Comparison of ENCODE assay signal across 8 cellular contexts in the genomic region with DNA sequence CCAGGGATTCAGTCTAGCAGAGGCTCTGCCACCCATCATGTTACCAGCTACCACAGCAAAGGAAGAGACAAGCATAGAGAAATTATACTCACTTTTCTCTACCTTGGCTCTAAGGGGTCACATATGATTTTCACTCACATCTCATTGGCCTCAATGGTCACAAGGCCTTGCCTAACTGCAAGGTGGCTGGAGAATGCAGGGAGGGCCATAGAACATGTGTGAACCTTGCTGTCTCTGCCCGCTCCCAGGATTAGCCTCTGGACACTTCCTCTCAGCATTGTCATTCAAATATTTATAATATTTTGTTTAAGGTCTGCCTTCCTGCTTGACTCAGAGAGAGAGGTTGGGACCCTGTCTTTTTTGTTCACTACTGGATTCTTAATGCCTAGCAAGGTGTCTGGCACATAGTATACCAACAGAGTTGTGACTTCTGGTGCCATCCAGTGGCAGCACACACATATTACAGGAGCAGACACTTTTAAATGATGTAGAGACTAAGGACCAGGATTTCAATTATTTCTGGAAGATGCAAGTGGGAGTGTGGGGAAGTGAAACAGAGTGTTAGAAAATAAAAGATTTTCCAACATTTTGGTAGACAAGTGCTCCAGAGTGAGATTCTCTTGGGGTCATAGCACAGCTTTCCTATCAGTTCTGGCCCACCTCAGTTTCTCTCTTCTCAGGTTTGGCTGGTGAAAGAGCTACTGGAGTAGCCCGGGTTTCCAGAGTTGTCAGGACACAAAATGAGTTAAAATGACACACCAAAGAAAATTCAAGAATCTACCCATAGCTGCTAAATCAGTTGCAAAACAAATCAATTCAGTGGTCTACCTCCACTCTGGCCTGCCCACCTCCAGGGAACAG.
DNase-seq lines count a peak whose midpoint lies in the region; TF ChIP-seq lines count a peak whose summit lies in the region.

No MANE protein-coding gene starts in this region.

- TF ChIP-seq CTCF in NB4 (IDR thresholded peaks at IDR 0.05; ENCODE audit: low read depth, low read length) (peak; percentile 66), WI38 (IDR thresholded peaks at IDR 0.05; ENCODE audit: low read depth, low read length) (peak; percentile 70), liver (IDR thresholded peaks at IDR 0.05; ENCODE audit: low read depth, low read length, missing input control) (peak; percentile 85)

- H3K36me3 ChIP-seq in liver (ENCODE audit: control insufficient read depth in 4 of 4, insufficient read depth in 3 of 4, low read depth in 1 of 4, low read length in 3 of 4): no peaks in the 10 kb centered on the region

- no peaks in the 10 kb centered on the region for H3K9me3 ChIP-seq in liver (ENCODE audit: control insufficient read depth in 4 of 4, low read length in 3 of 4)

- no peak overlapping the region for H3K9ac ChIP-seq in liver (ENCODE audit: low read depth in 1 of 2, low read length in 2 of 2)

- H3K27ac ChIP-seq in caudate nucleus (ENCODE audit: low read depth, low read length) (no peak overlapping the region), liver (ENCODE audit: low read depth in 1 of 2, low read length in 2 of 2) (no peak overlapping the region)

- DNase-seq in NCI-H2029 (lab: John Stamatoyannopoulos, UW): peak; percentile 6
- DNase-seq in NCI-H2029 treated with DMSO at 0.1 percent for 48 hours (lab: John Stamatoyannopoulos, UW): no peak
- peak; percentile 34 for DNase-seq in HCEC 1CT
- peak; percentile 54 for DNase-seq in NB4 (ENCODE audit: low read depth)
- peak in 44 of 61 donors; percentile 1 to 79 (median 24) for DNase-seq in caudate nucleus (lab: John Stamatoyannopoulos, UW)
- DNase-seq in stimulated activated CD8-positive, alpha-beta memory T cell treated with anti-CD3 and anti-CD28 coated beads, Interleukin-15, amount 100 ng/mL, for 48 hours (ENCODE audit: low read depth in 2 of 2): peak; percentile 48 to 54

- H3K4me3 ChIP-seq in NB4 (ENCODE audit: low read depth, low read length) (no peak overlapping the region), WI38 (ENCODE audit: low read depth, low read length) (no peak overlapping the region), liver (ENCODE audit: low read depth in 1 of 3, low read length in 3 of 3) (no peak overlapping the region)

- 82% methylated on average over 2 of the region's 2 CpGs for WGBS in liver

- no peaks in the 10 kb centered on the region for H3K4me1 ChIP-seq in liver (ENCODE audit: control insufficient read depth in 4 of 4, insufficient read depth in 4 of 4, low read length in 3 of 4)

- TF ChIP-seq POLR2A in NB4 (IDR thresholded peaks at IDR 0.05; ENCODE audit: extremely low read depth, insufficient read length): no peak

- peak; percentile 87 to 91 for TF ChIP-seq RAD21 in liver (IDR thresholded peaks at IDR 0.05)

- H3K27me3 ChIP-seq in liver (ENCODE audit: control insufficient read depth in 4 of 4, insufficient read depth in 4 of 4, low read length in 3 of 4): no peaks in the 10 kb centered on the region

TF ChIP-seq in liver, 16 proteins besides CTCF, POLR2A, EP300 and RAD21:
- no peak for TF ChIP-seq RXRA (IDR thresholded peaks at IDR 0.05)
- TF ChIP-seq SP1 (IDR thresholded peaks at IDR 0.05): no peak
- TF ChIP-seq, protein P1, sequence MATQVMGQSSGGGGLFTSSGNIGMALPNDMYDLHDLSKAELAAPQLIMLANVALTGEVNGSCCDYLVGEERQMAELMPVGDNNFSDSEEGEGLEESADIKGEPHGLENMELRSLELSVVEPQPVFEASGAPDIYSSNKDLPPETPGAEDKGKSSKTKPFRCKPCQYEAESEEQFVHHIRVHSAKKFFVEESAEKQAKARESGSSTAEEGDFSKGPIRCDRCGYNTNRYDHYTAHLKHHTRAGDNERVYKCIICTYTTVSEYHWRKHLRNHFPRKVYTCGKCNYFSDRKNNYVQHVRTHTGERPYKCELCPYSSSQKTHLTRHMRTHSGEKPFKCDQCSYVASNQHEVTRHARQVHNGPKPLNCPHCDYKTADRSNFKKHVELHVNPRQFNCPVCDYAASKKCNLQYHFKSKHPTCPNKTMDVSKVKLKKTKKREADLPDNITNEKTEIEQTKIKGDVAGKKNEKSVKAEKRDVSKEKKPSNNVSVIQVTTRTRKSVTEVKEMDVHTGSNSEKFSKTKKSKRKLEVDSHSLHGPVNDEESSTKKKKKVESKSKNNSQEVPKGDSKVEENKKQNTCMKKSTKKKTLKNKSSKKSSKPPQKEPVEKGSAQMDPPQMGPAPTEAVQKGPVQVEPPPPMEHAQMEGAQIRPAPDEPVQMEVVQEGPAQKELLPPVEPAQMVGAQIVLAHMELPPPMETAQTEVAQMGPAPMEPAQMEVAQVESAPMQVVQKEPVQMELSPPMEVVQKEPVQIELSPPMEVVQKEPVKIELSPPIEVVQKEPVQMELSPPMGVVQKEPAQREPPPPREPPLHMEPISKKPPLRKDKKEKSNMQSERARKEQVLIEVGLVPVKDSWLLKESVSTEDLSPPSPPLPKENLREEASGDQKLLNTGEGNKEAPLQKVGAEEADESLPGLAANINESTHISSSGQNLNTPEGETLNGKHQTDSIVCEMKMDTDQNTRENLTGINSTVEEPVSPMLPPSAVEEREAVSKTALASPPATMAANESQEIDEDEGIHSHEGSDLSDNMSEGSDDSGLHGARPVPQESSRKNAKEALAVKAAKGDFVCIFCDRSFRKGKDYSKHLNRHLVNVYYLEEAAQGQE (IDR thresholded peaks at IDR 0.05): no peak
- no peak for TF ChIP-seq FOXA1 (IDR thresholded peaks at IDR 0.05)
- TF ChIP-seq NR2F2 (IDR thresholded peaks at IDR 0.05): no peak
- no peak for TF ChIP-seq FOXA2 (IDR thresholded peaks at IDR 0.05)
- TF ChIP-seq HNF4G (IDR thresholded peaks at IDR 0.05): no peak
- TF ChIP-seq, protein P2, sequence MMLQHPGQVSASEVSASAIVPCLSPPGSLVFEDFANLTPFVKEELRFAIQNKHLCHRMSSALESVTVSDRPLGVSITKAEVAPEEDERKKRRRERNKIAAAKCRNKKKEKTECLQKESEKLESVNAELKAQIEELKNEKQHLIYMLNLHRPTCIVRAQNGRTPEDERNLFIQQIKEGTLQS (IDR thresholded peaks at IDR 0.05): no peak
- TF ChIP-seq, protein P3, sequence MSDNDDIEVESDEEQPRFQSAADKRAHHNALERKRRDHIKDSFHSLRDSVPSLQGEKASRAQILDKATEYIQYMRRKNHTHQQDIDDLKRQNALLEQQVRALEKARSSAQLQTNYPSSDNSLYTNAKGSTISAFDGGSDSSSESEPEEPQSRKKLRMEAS (IDR thresholded peaks at IDR 0.05): no peak
- TF ChIP-seq HNF4A (conservative IDR thresholded peaks at IDR 0.05): no peak
- TF ChIP-seq TAF1 (conservative IDR thresholded peaks at IDR 0.05): no peak
- TF ChIP-seq JUND (IDR thresholded peaks at IDR 0.05): no peak
